9 cellular contexts compared by ENCODE assay signal in the genomic region with DNA sequence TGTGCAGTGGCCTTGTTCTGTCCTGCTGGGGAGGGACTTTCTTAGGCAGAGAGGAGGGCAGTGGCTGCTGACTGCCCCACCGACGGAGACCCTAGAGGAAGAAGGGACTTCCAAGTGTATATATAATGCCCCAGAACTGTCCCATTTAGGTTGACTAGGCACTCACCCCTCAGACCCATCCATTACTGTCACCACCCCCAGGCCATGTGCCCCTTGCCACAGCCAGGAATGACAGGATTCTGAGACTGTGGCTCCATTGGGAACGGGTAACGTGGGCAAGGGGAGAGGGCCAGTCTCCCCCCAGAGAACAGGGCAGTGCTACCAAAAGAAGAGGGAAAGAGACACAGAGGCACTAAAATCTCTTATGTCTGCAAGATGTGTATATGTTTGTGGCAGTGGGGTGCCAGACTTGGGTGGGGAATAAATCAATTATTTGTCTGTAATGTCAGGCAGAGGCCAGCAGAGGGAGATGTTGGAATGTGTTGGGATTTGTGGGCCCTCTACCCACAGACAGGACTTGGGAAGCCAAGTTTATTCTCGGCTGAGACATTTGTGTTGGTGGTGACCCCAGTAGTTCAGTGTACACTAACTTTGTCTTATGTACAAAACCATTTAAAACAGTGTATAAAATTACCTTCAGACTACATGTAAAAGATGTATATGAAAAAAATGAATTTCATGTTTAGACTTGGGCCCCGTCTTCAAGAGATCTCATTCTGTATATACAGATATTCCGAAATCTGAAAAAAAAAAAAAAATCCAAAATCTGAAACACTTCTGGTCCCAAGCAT. TPM values are rescaled to one million over a fixed set of nuclear protein-coding genes. Genes with fewer than 3 reads are reported as not detected.
DNase-seq lines count a peak whose midpoint lies in the region; ATAC-seq, FAIRE-seq and TF ChIP-seq lines count a peak whose summit lies in the region.
"Had no signal": no experiment of that assay in that cellular context is flagged by ENCODE, and none has a peak within 500 bp of the region (broad histone marks: within the 10 kb centered on the region; RNA-seq: fewer than 3 reads in every experiment).

No MANE protein-coding gene starts in this region.

- ATAC-seq in stimulated activated naive CD8-positive, alpha-beta T cell treated with anti-CD3 and anti-CD28 coated beads, Interleukin-15, Interleukin-2, amounts not matched to agents 100 U/mL and 50 U/mL, for 24 hours = peak; percentile 52
- ATAC-seq in HG03045 (IDR thresholded peaks at IDR 0.05; ENCODE audit: unreplicated experiment) = no peak

- no peaks in the 10 kb centered on the region for H3K9me3 ChIP-seq in OCI-LY1 (ENCODE audit: low read length)
- no peaks in the 10 kb centered on the region for H3K9me3 ChIP-seq in mammary epithelial cell (replicated peaks; ENCODE audit: insufficient read depth, low read length)

- H3K27ac ChIP-seq in HL-60 (replicated peaks) = no peak overlapping the region
- H3K27ac ChIP-seq in OCI-LY1 (ENCODE audit: low read depth, low read length, poor library complexity, severe bottlenecking) = no peak overlapping the region
- no peak overlapping the region for H3K27ac ChIP-seq in mammary epithelial cell (ENCODE audit: insufficient read depth, low read depth, low read length)

- H3K9ac ChIP-seq in OCI-LY1 (ENCODE audit: low read length) (no peak overlapping the region), mammary epithelial cell (ENCODE audit: insufficient read depth, low read length) (no peak overlapping the region)

- WGBS in mammary epithelial cell (ENCODE audit: low coverage, missing lambda C conversion rate) = 41% methylated on average over 5 of the region's 7 CpGs

- in situ Hi-C loops in mammary epithelial cell (cut with MboI; ENCODE audit: low sequenced_read_pairs in 2 of 2) = loop anchor here in 1 of 2 donors (25.0 kb wide), 1 partner anchor 255 kb away; no protein-coding TSS in a partner anchor

- H4K20me1 ChIP-seq in OCI-LY1 (ENCODE audit: insufficient read depth, low read length) (no peaks in the 10 kb centered on the region), mammary epithelial cell (ENCODE audit: insufficient read depth, low read length) (no peaks in the 10 kb centered on the region)

- H3K4me1 ChIP-seq in OCI-LY1 (ENCODE audit: insufficient read depth, low read length, severe bottlenecking) (no peaks in the 10 kb centered on the region), mammary epithelial cell (ENCODE audit: insufficient read depth, low read length) (no peaks in the 10 kb centered on the region)

- H3K4me3 ChIP-seq in HL-60 (replicated peaks; ENCODE audit: insufficient read depth, low read length) (no peak overlapping the region), OCI-LY1 (ENCODE audit: low read depth, low read length, poor library complexity, severe bottlenecking) (no peak overlapping the region), mammary epithelial cell (replicated peaks in 1 of 3; ENCODE audit: insufficient read depth in 1 of 3, low read depth in 2 of 3, low read length in 3 of 3) (no peak overlapping the region), kidney epithelial cell (ENCODE audit: low read depth, low read length) (no peak overlapping the region)

- H3K27me3 ChIP-seq in HL-60 (ENCODE audit: insufficient read depth, poor library complexity, severe bottlenecking) = no peaks in the 10 kb centered on the region
- no peaks in the 10 kb centered on the region for H3K27me3 ChIP-seq in OCI-LY1 (ENCODE audit: insufficient read depth, low read length)
- peaks cover 4% of the 10 kb centered on the region for H3K27me3 ChIP-seq in mammary epithelial cell (ENCODE audit: insufficient read depth, low read length)
- H3K27me3 ChIP-seq in kidney epithelial cell (ENCODE audit: control insufficient read depth, insufficient read depth, low read length) = peaks cover 2% of the 10 kb centered on the region

- CTCF ChIA-PET in mammary epithelial cell (lab: Charles Lee; ENCODE audit: low non-redundant PET) = no interaction called here

- DNase-seq in AG08396 (ENCODE audit: low spot score) = peak; percentile 77
- DNase-seq in HL-60 (ENCODE audit: low read depth in 1 of 2, low spot score in 1 of 2) = peak in 1 of 2 experiments; percentile 52
- DNase-seq in mammary epithelial cell = peak; percentile 25
- no peak for DNase-seq in kidney epithelial cell (ENCODE audit: low read depth)
- peak; percentile 30 for DNase-seq in stimulated activated naive CD8-positive, alpha-beta T cell treated with anti-CD3 and anti-CD28 coated beads, Interleukin-15, Interleukin-2, amounts not matched to agents 100 U/mL and 50 U/mL, for 24 hours

- FAIRE-seq in G401.6 (lab: Jason Lieb, UNC) = peak; percentile 74

- H3K4me2 ChIP-seq in OCI-LY1 (ENCODE audit: low read length) (no peak overlapping the region), mammary epithelial cell (ENCODE audit: insufficient read depth, low read depth, low read length) (no peak overlapping the region)

- no peaks in the 10 kb centered on the region for H3K79me2 ChIP-seq in OCI-LY1 (ENCODE audit: insufficient read depth, low read length)
- no peaks in the 10 kb centered on the region for H3K79me2 ChIP-seq in mammary epithelial cell (ENCODE audit: insufficient read depth, low read length)

- H3K9me2 ChIP-seq in OCI-LY1 (ENCODE audit: low read depth, low read length) = no peaks in the 10 kb centered on the region

- intact Hi-C loops in mammary epithelial cell (cut with micrococcal nuclease) = loop anchor here (1.0 to 5.0 kb wide), 4 partner anchors 69 to 770 kb away; no protein-coding TSS in a partner anchor

- H3K36me3 ChIP-seq in OCI-LY1 (ENCODE audit: insufficient read depth, low read length) = no peaks in the 10 kb centered on the region
- no peaks in the 10 kb centered on the region for H3K36me3 ChIP-seq in mammary epithelial cell (ENCODE audit: insufficient read depth, low read length)
- no peaks in the 10 kb centered on the region for H3K36me3 ChIP-seq in kidney epithelial cell (ENCODE audit: control insufficient read depth, insufficient read depth, low read length)

- no TSS peak for BruUV-seq in mammary epithelial cell (replicated peaks; lab: Mats Ljungman, UMichigan)

- H2AFZ ChIP-seq in OCI-LY1 (ENCODE audit: low read length) (no peak overlapping the region), mammary epithelial cell (ENCODE audit: low read depth, low read length) (no peak overlapping the region)

- dilution Hi-C loops in mammary epithelial cell (cut with HindIII; ENCODE audit: low sequenced_read_pairs) = no loop called here

- peak; percentile 55 for TF ChIP-seq CTCF in HL-60 (IDR thresholded peaks at IDR 0.05; ENCODE audit: insufficient read depth, low read length)
- TF ChIP-seq CTCF in OCI-LY1 (IDR thresholded peaks at IDR 0.05; ENCODE audit: low read length) = peak; percentile 65
- TF ChIP-seq CTCF in mammary epithelial cell (conservative IDR thresholded peaks at IDR 0.05 in 1 of 2, IDR thresholded peaks at IDR 0.05 in 1 of 2; ENCODE audit: extremely low read depth in 1 of 2, insufficient read depth in 1 of 2, low read depth in 1 of 2, low read length in 2 of 2) = peak; percentile 75 to 76
- peak; percentile 72 for TF ChIP-seq CTCF in kidney epithelial cell (IDR thresholded peaks at IDR 0.05; ENCODE audit: insufficient read depth, low read length, poor library complexity, severe bottlenecking)

- no peaks in the 10 kb centered on the region for H3F3A ChIP-seq in OCI-LY1 (ENCODE audit: insufficient read depth, low read length)

RNA-seq across cellular contexts. Expression of a gene that starts 24.0 kb away (rescaled TPM):
- total RNA-seq in mammary epithelial cell (not detected), kidney epithelial cell (1.2 TPM in 1 of 2 replicates, not detected in the other)
- polyA plus RNA-seq in mammary epithelial cell = 0.03 TPM
- not detected for polyA minus RNA-seq in mammary epithelial cell
- polyA plus RNA-seq: IgD-negative memory B cell had no signal

RNA-seq across cellular contexts. Expression of a gene that starts 40.8 kb away (rescaled TPM):
- total RNA-seq in mammary epithelial cell (100 to 1,000 TPM in 1 of 2 donors, 10 to 100 TPM in 1; 36.5 to 217 TPM), kidney epithelial cell (82.3 and 98.0 TPM in 2 replicates)
- polyA plus RNA-seq in mammary epithelial cell = 583 TPM
- 109 TPM for polyA minus RNA-seq in mammary epithelial cell

RNA-seq across cellular contexts. Expression of a gene that starts 41.0 kb away (rescaled TPM):
- total RNA-seq in mammary epithelial cell = 1 to 10 TPM; 6.2 to 8.3 TPM
- 6.8 TPM for polyA plus RNA-seq in mammary epithelial cell
- polyA minus RNA-seq in mammary epithelial cell = 5.1 TPM
- total RNA-seq in kidney epithelial cell = 6.4 and 9.6 TPM in 2 replicates
